In genomic region chr1:59155326-59155725, GRCh38 we compare ENCODE assay signal across 14 cellular contexts.
"Had no signal": no experiment of that assay in that cellular context is flagged by ENCODE, and none has a peak within 500 bp of the region (broad histone marks: within the 10 kb centered on the region; RNA-seq: fewer than 3 reads in every experiment).

No MANE protein-coding gene starts in this region.

- H3K27ac ChIP-seq: epithelial cell of prostate, thyroid gland had no signal

- H3K9me3 ChIP-seq: adrenal gland, body of pancreas, sigmoid colon, thyroid gland had no signal

- H3K36me3 ChIP-seq: adrenal gland, sigmoid colon, thyroid gland had no signal

- DNase-seq: activated CD4-positive, alpha-beta T cell treated with anti-CD3 and anti-CD28 coated beads, Interleukin-2, amount 10 ng/mL, durations not matched to agents 24 days and 14 days; activated naive CD4-positive, alpha-beta T cell treated with anti-CD3 and anti-CD28 coated beads, Interleukin-2, amount 10 ng/mL, durations not matched to agents 7 days and 5 days; activated T-cell treated with anti-CD3 and anti-CD28 coated beads for 4 hours; adrenal gland; body of pancreas; cortex of kidney; effector memory CD4-positive, alpha-beta T cell; glutamatergic neuron; sigmoid colon; stimulated activated CD4-positive, alpha-beta T cell treated with anti-CD3 and anti-CD28 coated beads, Interleukin-4, amount 100 ng/mL, for 24 hours; stimulated activated naive CD8-positive, alpha-beta T cell treated with anti-CD3 and anti-CD28 coated beads, Interleukin-15, amount 100 ng/mL, for 72 hours; thyroid gland had no signal

- H3K4me3 ChIP-seq: adrenal gland, body of pancreas, sigmoid colon, thyroid gland had no signal

- H3K27me3 ChIP-seq: adrenal gland, body of pancreas, sigmoid colon, thyroid gland had no signal

- ATAC-seq: body of pancreas; natural killer cell treated with Interleukin-12 subunit alpha and Interleukin-12 subunit beta and Interleukin-15 and Interleukin-18, amount 100 ng/mL, for 72 hours; stimulated activated naive CD8-positive, alpha-beta T cell treated with anti-CD3 and anti-CD28 coated beads, Interleukin-15, amount 100 ng/mL, for 72 hours had no signal
